24 cellular contexts compared by ENCODE assay signal in the genomic region with DNA sequence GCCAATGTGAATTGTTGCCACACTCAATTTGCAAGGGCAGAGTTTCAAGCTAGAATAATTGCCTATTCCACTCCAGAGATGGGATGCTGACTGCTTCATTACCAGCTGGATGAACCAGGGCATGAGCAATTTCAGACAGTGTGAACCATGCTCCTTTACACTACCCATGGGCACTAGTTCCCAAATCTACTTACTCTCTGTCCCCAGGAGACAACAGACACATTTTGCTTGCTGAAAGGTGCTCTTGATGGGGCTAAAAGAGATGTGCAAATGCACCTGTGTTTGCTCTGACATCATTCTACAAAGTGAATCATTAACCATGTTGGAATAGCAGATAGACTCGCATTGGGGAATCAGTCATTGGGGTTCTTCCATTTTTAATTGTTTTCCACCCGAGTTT.
DNase-seq lines count a peak whose midpoint lies in the region; ATAC-seq and FAIRE-seq lines count a peak whose summit lies in the region.
"Had no signal": no experiment of that assay in that cellular context is flagged by ENCODE, and none has a peak within 500 bp of the region (broad histone marks: within the 10 kb centered on the region; RNA-seq: fewer than 3 reads in every experiment).

No MANE protein-coding gene starts in this region.

- DNase-seq in DMS53 (lab: John Stamatoyannopoulos, UW) = peak; percentile 96
- peak; percentile 78 for DNase-seq in NCI-H1092 treated with DMSO at 0.1 percent for 48 hours (lab: John Stamatoyannopoulos, UW)
- peak; percentile 52 for DNase-seq in NCI-H345 (lab: John Stamatoyannopoulos, UW)
- peak; percentile 23 for DNase-seq in SW480 (ENCODE audit: low spot score)
- DNase-seq in OCI-M2 (lab: John Stamatoyannopoulos, UW; ENCODE audit: unreplicated experiment) = no peak
- no peak for DNase-seq in frontal cortex (ENCODE audit: low spot score in 2 of 2)
- DNase-seq: activated B cell treated with CpG ODN at 0.5 μM for 24 hours; activated CD4-positive, alpha-beta T cell treated with anti-CD3 and anti-CD28 coated beads, Interleukin-2, amount 50 U/mL, for 1 hour; activated naive CD4-positive, alpha-beta T cell; activated T-cell treated with anti-CD3 and anti-CD28 coated beads, Interleukin-2, amount 50 U/mL, for 72 hours; adrenal gland; body of pancreas; cerebellar nuclear complex; mesenchymal stem cell; NCI-H226; NK-92 treated with Interleukin-12 subunit alpha and Interleukin-12 subunit beta, amount 100 ng/mL, for 24 hours; stimulated activated CD4-positive, alpha-beta T cell treated with anti-CD3 and anti-CD28 coated beads, Interleukin-4, amount 100 ng/mL, for 4 hours; upper lobe of left lung had no signal

- no peak for ATAC-seq in HG02870 (IDR thresholded peaks at IDR 0.05; ENCODE audit: unreplicated experiment)
- ATAC-seq: activated T-cell treated with anti-CD3 and anti-CD28 coated beads, Interleukin-2, amount 50 U/mL, for 72 hours; body of pancreas; GM12878; left lobe of liver; Panc1; sciatic nerve; stimulated activated memory B cell treated with anti-CD40 and anti-IgM and Interleukin-4, amounts not matched to agents 10 μg/mL and 1 μg/mL and 100 μg/mL, for 72 hours had no signal

- FAIRE-seq in frontal cortex (lab: Jason Lieb, UNC) = no peak
- FAIRE-seq: GM12878 had no signal

Comparison
In these comparisons a context has a peak if more than half of its experiments do, and no peak if none do; other contexts are left out.
1. DNase-seq: peak in DMS53 (single experiment), NCI-H1092 treated with DMSO at 0.1 percent for 48 hours (single experiment), NCI-H345 (single experiment) and SW480 (single experiment); none in OCI-M2 (single experiment) and frontal cortex (0 of 2).